1 cellular context compared by ENCODE assay signal in the genomic region with DNA sequence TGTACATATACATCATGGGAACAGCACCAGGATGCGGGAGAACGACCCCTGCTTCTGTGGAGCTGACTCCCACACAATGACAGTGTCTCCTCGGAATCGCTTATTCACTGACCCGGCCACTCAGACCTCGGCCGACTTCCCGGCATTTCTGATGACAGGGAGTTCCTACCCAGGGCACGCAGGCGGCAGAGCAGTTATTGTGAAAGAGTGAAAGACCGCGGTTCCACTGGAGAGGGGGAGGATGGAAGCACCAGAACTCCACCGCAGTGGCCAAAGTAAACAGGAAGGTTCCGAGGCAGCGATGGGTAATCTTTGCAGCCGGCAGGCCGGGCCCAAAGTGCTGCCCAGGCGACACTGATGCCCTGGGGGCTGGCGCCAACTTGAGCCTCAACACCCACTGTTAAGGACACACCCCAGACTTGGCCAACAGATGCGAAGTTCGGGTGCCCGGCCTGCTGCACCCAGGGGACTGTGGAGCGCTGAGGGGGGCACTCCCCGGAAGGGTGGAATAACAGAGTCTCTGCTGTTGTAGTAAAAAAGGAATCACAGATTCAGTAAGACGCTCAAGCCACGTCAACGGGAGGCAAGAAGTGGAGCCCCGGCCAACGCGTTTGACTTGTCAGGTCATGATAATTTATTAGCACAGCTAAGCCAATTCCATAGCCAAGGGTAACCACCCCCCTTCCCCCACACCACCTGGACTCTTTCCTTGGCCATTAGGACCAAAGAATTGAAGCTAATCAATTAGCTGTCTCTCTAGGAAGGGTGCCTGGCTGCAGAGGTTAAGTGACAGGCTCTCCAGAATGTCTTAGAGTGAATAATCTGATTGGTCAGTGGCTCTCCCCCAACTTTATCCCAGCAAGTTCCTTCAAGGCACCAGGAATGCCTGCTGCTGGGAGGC.
TF ChIP-seq lines count a peak whose summit lies in the region.

No MANE protein-coding gene starts in this region.

TF ChIP-seq in HepG2, 621 proteins besides CTCF, POLR2A, EP300 and RAD21 (continued from another document and continues in another):
- TF ChIP-seq, protein P1, sequence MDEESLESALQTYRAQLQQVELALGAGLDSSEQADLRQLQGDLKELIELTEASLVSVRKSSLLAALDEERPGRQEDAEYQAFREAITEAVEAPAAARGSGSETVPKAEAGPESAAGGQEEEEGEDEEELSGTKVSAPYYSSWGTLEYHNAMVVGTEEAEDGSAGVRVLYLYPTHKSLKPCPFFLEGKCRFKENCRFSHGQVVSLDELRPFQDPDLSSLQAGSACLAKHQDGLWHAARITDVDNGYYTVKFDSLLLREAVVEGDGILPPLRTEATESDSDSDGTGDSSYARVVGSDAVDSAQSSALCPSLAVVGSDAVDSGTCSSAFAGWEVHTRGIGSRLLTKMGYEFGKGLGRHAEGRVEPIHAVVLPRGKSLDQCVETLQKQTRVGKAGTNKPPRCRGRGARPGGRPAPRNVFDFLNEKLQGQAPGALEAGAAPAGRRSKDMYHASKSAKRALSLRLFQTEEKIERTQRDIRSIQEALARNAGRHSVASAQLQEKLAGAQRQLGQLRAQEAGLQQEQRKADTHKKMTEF (CRISPR knock-in tag; IDR thresholded peaks at IDR 0.05): peak; percentile 77
- TF ChIP-seq ZNF589 (CRISPR knock-in tag; conservative IDR thresholded peaks at IDR 0.05) (no peak), SPEN (CRISPR knock-in tag; IDR thresholded peaks at IDR 0.05; ENCODE audit: low read depth) (peak; percentile 48), ZNF598 (CRISPR knock-in tag; IDR thresholded peaks at IDR 0.05; ENCODE audit: borderline replicate concordance) (no peak), ETV5 (CRISPR knock-in tag; IDR thresholded peaks at IDR 0.05; ENCODE audit: borderline replicate concordance) (peak; percentile 82; the same call in 1 of the 2 replicates), MXI1 (IDR thresholded peaks at IDR 0.05; ENCODE audit: borderline replicate concordance, low read depth, low read length) (peak; percentile 54; the same call in 1 of the 3 replicates), TARDBP (CRISPR knock-in tag; IDR thresholded peaks at IDR 0.05) (peak; percentile 77; the same call in 1 of the 2 replicates), YY1 (IDR thresholded peaks at IDR 0.05; ENCODE audit: insufficient read depth, insufficient replicate concordance, low read depth, low read length) (peak; percentile 29), ZNF558 (CRISPR knock-in tag; IDR thresholded peaks at IDR 0.05; ENCODE audit: borderline replicate concordance) (no peak), NPAS2 (CRISPR knock-in tag; IDR thresholded peaks at IDR 0.05; ENCODE audit: borderline replicate concordance) (no peak), ZNF136 (CRISPR knock-in tag; IDR thresholded peaks at IDR 0.05; ENCODE audit: low read depth) (no peak), MTF1 (CRISPR knock-in tag; IDR thresholded peaks at IDR 0.05) (no peak), ZNF296 (CRISPR knock-in tag; conservative IDR thresholded peaks at IDR 0.05) (no peak), JDP2 (CRISPR knock-in tag; IDR thresholded peaks at IDR 0.05; ENCODE audit: borderline replicate concordance) (no peak), ZNF382 (CRISPR knock-in tag; IDR thresholded peaks at IDR 0.05; ENCODE audit: borderline replicate concordance) (no peak), GATA4 (IDR thresholded peaks at IDR 0.05; ENCODE audit: borderline replicate concordance, low read depth) (no peak), NR2F6 (IDR thresholded peaks at IDR 0.05) (peak; percentile 51; the same call in 1 of the 2 replicates), NR2F6 (CRISPR knock-in tag; IDR thresholded peaks at IDR 0.05) (0 out of 2 replicates have a peak, but pooled peaks have one; percentile 21), NFKBIZ (CRISPR knock-in tag; IDR thresholded peaks at IDR 0.05) (no peak), RFX5 (IDR thresholded peaks at IDR 0.05; ENCODE audit: low read depth, low read length) (no peak), BCL6 (CRISPR knock-in tag; IDR thresholded peaks at IDR 0.05) (peak; percentile 53; the same call in 1 of the 2 replicates), NR2F2 (IDR thresholded peaks at IDR 0.05; ENCODE audit: borderline replicate concordance, low read depth) (no peak), ZNF230 (CRISPR knock-in tag; IDR thresholded peaks at IDR 0.05) (no peak), MAZ (IDR thresholded peaks at IDR 0.05; ENCODE audit: borderline replicate concordance, low read depth, low read length) (peak; percentile 48; the same call in 1 of the 2 replicates), MAZ (CRISPR knock-in tag; IDR thresholded peaks at IDR 0.05; ENCODE audit: low read depth) (no peak), ZNF367 (CRISPR knock-in tag; IDR thresholded peaks at IDR 0.05; ENCODE audit: borderline replicate concordance) (no peak), KDM6A (CRISPR knock-in tag; IDR thresholded peaks at IDR 0.05; ENCODE audit: low read depth) (no peak), TAF1 (CRISPR knock-in tag; IDR thresholded peaks at IDR 0.05) (no peak), ARNTL (CRISPR knock-in tag; IDR thresholded peaks at IDR 0.05) (no peak), SRSF4 (IDR thresholded peaks at IDR 0.05; ENCODE audit: low read depth, low read length, poor library complexity, severe bottlenecking) (no peak), SNRNP70 (IDR thresholded peaks at IDR 0.05; ENCODE audit: low read depth, low read length) (no peak), PHF21A (CRISPR knock-in tag; IDR thresholded peaks at IDR 0.05) (peak; percentile 46; the same call in 1 of the 2 replicates), ONECUT2 (CRISPR knock-in tag; IDR thresholded peaks at IDR 0.05) (no peak), PHB2 (IDR thresholded peaks at IDR 0.05; ENCODE audit: partially characterized antibody) (no peak), GATAD2A (CRISPR knock-in tag; IDR thresholded peaks at IDR 0.05) (peak; percentile 82), KDM4B (CRISPR knock-in tag; IDR thresholded peaks at IDR 0.05) (no peak), AHR (CRISPR knock-in tag; IDR thresholded peaks at IDR 0.05) (no peak), BHLHE40 (IDR thresholded peaks at IDR 0.05; ENCODE audit: low read length) (peak; percentile 22; the same call in 1 of the 2 replicates), BRD4 (CRISPR knock-in tag; IDR thresholded peaks at IDR 0.05) (no peak), HMG20B (CRISPR knock-in tag; conservative IDR thresholded peaks at IDR 0.05) (no peak)
- TF ChIP-seq, protein P2, sequence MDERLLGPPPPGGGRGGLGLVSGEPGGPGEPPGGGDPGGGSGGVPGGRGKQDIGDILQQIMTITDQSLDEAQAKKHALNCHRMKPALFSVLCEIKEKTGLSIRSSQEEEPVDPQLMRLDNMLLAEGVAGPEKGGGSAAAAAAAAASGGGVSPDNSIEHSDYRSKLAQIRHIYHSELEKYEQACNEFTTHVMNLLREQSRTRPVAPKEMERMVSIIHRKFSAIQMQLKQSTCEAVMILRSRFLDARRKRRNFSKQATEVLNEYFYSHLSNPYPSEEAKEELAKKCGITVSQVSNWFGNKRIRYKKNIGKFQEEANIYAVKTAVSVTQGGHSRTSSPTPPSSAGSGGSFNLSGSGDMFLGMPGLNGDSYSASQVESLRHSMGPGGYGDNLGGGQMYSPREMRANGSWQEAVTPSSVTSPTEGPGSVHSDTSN (CRISPR knock-in tag; IDR thresholded peaks at IDR 0.05): no peak
- TF ChIP-seq, protein P3, sequence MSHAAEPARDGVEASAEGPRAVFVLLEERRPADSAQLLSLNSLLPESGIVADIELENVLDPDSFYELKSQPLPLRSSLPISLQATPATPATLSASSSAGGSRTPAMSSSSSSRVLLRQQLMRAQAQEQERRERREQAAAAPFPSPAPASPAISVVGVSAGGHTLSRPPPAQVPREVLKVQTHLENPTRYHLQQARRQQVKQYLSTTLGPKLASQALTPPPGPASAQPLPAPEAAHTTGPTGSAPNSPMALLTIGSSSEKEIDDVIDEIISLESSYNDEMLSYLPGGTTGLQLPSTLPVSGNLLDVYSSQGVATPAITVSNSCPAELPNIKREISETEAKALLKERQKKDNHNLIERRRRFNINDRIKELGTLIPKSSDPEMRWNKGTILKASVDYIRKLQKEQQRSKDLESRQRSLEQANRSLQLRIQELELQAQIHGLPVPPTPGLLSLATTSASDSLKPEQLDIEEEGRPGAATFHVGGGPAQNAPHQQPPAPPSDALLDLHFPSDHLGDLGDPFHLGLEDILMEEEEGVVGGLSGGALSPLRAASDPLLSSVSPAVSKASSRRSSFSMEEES (CRISPR knock-in tag; IDR thresholded peaks at IDR 0.05): peak; percentile 75
- TF ChIP-seq, protein P4, sequence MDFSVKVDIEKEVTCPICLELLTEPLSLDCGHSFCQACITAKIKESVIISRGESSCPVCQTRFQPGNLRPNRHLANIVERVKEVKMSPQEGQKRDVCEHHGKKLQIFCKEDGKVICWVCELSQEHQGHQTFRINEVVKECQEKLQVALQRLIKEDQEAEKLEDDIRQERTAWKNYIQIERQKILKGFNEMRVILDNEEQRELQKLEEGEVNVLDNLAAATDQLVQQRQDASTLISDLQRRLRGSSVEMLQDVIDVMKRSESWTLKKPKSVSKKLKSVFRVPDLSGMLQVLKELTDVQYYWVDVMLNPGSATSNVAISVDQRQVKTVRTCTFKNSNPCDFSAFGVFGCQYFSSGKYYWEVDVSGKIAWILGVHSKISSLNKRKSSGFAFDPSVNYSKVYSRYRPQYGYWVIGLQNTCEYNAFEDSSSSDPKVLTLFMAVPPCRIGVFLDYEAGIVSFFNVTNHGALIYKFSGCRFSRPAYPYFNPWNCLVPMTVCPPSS (IDR thresholded peaks at IDR 0.05): no peak
- TF ChIP-seq, protein P5, sequence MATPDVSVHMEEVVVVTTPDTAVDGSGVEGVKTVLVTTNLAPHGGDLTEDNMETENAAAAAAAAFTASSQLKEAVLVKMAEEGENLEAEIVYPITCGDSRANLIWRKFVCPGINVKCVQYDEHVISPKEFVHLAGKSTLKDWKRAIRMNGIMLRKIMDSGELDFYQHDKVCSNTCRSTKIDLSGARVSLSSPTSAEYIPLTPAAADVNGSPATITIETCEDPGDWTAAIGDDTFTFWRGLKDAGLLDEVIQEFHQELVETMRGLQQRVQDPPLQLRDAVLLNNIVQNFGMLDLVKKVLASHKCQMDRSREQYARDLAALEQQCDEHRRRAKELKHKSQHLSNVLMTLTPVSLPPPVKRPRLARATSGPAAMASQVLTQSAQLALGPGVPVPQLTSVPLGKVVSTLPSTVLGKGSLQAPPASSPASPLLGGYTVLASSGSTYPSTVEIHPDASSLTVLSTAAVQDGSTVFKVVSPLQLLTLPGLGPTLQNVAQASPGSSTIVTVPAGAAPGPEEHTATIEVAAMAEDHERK (CRISPR knock-in tag; IDR thresholded peaks at IDR 0.05; ENCODE audit: low read depth): no peak
- TF ChIP-seq, protein P6, sequence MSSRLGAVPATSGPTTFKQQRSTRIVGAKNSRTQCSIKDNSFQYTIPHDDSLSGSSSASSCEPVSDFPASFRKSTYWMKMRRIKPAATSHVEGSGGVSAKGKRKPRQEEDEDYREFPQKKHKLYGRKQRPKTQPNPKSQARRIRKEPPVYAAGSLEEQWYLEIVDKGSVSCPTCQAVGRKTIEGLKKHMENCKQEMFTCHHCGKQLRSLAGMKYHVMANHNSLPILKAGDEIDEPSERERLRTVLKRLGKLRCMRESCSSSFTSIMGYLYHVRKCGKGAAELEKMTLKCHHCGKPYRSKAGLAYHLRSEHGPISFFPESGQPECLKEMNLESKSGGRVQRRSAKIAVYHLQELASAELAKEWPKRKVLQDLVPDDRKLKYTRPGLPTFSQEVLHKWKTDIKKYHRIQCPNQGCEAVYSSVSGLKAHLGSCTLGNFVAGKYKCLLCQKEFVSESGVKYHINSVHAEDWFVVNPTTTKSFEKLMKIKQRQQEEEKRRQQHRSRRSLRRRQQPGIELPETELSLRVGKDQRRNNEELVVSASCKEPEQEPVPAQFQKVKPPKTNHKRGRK (CRISPR knock-in tag; IDR thresholded peaks at IDR 0.05): no peak
- TF ChIP-seq, protein P7, sequence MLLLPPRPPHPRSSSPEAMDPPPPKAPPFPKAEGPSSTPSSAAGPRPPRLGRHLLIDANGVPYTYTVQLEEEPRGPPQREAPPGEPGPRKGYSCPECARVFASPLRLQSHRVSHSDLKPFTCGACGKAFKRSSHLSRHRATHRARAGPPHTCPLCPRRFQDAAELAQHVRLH (CRISPR knock-in tag; IDR thresholded peaks at IDR 0.05; ENCODE audit: borderline replicate concordance, low read depth): no peak; the same call in 1 of the 2 replicates
- TF ChIP-seq, protein P8, sequence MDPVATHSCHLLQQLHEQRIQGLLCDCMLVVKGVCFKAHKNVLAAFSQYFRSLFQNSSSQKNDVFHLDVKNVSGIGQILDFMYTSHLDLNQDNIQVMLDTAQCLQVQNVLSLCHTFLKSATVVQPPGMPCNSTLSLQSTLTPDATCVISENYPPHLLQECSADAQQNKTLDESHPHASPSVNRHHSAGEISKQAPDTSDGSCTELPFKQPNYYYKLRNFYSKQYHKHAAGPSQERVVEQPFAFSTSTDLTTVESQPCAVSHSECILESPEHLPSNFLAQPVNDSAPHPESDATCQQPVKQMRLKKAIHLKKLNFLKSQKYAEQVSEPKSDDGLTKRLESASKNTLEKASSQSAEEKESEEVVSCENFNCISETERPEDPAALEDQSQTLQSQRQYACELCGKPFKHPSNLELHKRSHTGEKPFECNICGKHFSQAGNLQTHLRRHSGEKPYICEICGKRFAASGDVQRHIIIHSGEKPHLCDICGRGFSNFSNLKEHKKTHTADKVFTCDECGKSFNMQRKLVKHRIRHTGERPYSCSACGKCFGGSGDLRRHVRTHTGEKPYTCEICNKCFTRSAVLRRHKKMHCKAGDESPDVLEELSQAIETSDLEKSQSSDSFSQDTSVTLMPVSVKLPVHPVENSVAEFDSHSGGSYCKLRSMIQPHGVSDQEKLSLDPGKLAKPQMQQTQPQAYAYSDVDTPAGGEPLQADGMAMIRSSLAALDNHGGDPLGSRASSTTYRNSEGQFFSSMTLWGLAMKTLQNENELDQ (CRISPR knock-in tag; IDR thresholded peaks at IDR 0.05; ENCODE audit: borderline replicate concordance): no peak
- TF ChIP-seq, protein P9, sequence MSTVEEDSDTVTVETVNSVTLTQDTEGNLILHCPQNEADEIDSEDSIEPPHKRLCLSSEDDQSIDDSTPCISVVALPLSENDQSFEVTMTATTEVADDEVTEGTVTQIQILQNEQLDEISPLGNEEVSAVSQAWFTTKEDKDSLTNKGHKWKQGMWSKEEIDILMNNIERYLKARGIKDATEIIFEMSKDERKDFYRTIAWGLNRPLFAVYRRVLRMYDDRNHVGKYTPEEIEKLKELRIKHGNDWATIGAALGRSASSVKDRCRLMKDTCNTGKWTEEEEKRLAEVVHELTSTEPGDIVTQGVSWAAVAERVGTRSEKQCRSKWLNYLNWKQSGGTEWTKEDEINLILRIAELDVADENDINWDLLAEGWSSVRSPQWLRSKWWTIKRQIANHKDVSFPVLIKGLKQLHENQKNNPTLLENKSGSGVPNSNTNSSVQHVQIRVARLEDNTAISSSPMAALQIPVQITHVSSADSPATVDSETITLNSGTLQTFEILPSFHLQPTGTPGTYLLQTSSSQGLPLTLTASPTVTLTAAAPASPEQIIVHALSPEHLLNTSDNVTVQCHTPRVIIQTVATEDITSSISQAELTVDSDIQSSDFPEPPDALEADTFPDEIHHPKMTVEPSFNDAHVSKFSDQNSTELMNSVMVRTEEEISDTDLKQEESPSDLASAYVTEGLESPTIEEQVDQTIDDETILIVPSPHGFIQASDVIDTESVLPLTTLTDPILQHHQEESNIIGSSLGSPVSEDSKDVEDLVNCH (CRISPR knock-in tag; IDR thresholded peaks at IDR 0.05): no peak
- TF ChIP-seq, protein P10, sequence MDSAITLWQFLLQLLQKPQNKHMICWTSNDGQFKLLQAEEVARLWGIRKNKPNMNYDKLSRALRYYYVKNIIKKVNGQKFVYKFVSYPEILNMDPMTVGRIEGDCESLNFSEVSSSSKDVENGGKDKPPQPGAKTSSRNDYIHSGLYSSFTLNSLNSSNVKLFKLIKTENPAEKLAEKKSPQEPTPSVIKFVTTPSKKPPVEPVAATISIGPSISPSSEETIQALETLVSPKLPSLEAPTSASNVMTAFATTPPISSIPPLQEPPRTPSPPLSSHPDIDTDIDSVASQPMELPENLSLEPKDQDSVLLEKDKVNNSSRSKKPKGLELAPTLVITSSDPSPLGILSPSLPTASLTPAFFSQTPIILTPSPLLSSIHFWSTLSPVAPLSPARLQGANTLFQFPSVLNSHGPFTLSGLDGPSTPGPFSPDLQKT (CRISPR knock-in tag; IDR thresholded peaks at IDR 0.05; ENCODE audit: borderline replicate concordance): no peak
